Comparison of ENCODE assay signal across 8 cellular contexts in genomic region chr16:2537451-2538379, GRCh38. TPM values are rescaled to one million over a fixed set of nuclear protein-coding genes. Genes with fewer than 3 reads are reported as not detected.
DNase-seq lines count a peak whose midpoint lies in the region; ATAC-seq, FAIRE-seq and TF ChIP-seq lines count a peak whose summit lies in the region.

TSS of gene PDPK1 (plus strand) at chr16:2538021. CDS start at chr16:2538113, 92 bp downstream.

- H3K4me1 ChIP-seq in keratinocyte (ENCODE audit: control insufficient read depth, extremely low read depth, insufficient read depth, low read length) = peaks cover 20% of the 10 kb centered on the region

- dilution Hi-C loops in keratinocyte (cut with MboI; ENCODE audit: extremely low pct_ligation_motif_present, low sequenced_read_pairs) = no loop called here

- no peaks in the 10 kb centered on the region for H3K9me1 ChIP-seq in keratinocyte (ENCODE audit: control insufficient read depth, extremely low read depth, insufficient read depth, low read length)

- peak within 1 kb of the TSS; percentile 72 for H3K9ac ChIP-seq in keratinocyte (ENCODE audit: control insufficient read depth, extremely low read depth, insufficient read depth, low read length)

- peak within 1 kb of the TSS; percentile 70 for H3K27ac ChIP-seq in keratinocyte (ENCODE audit: control insufficient read depth, insufficient read depth, low read length)

- H3K27me3 ChIP-seq in keratinocyte (ENCODE audit: control insufficient read depth, extremely low read depth, insufficient read depth, low read length) = no peaks in the 10 kb centered on the region

- H4K20me1 ChIP-seq in keratinocyte (ENCODE audit: control insufficient read depth, extremely low read depth, insufficient read depth, low read length) = no peaks in the 10 kb centered on the region

- no peak for FAIRE-seq in keratinocyte (lab: Jason Lieb, UNC)

- ATAC-seq in GM19025 (IDR thresholded peaks at IDR 0.05; ENCODE audit: low read depth, unreplicated experiment) (peak; percentile 89), HG03280 (IDR thresholded peaks at IDR 0.05; ENCODE audit: unreplicated experiment) (peak; percentile 86)

- H3K36me3 ChIP-seq in keratinocyte (ENCODE audit: control insufficient read depth in 2 of 2, extremely low read depth in 1 of 2, insufficient read depth in 2 of 2, low read length in 2 of 2) = no peaks in the 10 kb centered on the region

- no peaks in the 10 kb centered on the region for H3K9me3 ChIP-seq in keratinocyte (ENCODE audit: control insufficient read depth, low read depth, low read length)

- H2AFZ ChIP-seq in keratinocyte (ENCODE audit: control insufficient read depth, low read length) = peak within 1 kb of the TSS; percentile 69

- no peak for TF ChIP-seq CTCF in keratinocyte (optimal IDR thresholded peaks at IDR 0.05 in 1 of 3, IDR thresholded peaks at IDR 0.05 in 1 of 3, conservative IDR thresholded peaks at IDR 0.05 in 1 of 3; ENCODE audit: extremely low read depth in 1 of 3, insufficient read depth in 2 of 3, low read length in 3 of 3)

- peak within 1 kb of the TSS; percentile 85 for H3K4me2 ChIP-seq in keratinocyte (ENCODE audit: control insufficient read depth, extremely low read depth, insufficient read depth, low read depth, low read length)

- peak within 1 kb of the TSS; percentile 56 to 73 (median 65) for H3K4me3 ChIP-seq in keratinocyte (ENCODE audit: control insufficient read depth in 2 of 3, extremely low read depth in 1 of 3, insufficient read depth in 2 of 3, low read depth in 1 of 3, low read length in 3 of 3)

- peaks cover 34% of the 10 kb centered on the region for H3K79me2 ChIP-seq in keratinocyte (ENCODE audit: control insufficient read depth, insufficient read depth, low read length)

- peak; percentile 96 for DNase-seq in AG08396 (ENCODE audit: low spot score)
- DNase-seq in NCI-H345 (lab: John Stamatoyannopoulos, UW) = peak; percentile 98
- peak; percentile 89 for DNase-seq in activated CD4-positive, CD25-positive, alpha-beta regulatory T cell treated with anti-CD3 and anti-CD28 coated beads, Interleukin-2, amount 50 U/mL, for 16 hours (ENCODE audit: low read depth, low spot score)
- DNase-seq in central memory CD4-positive, alpha-beta T cell = peak; percentile 95
- no peak for DNase-seq in keratinocyte (ENCODE audit: low read depth, low spot score)
- DNase-seq in stimulated activated CD4-positive, alpha-beta T cell treated with anti-CD3 and anti-CD28 coated beads, Interleukin-12 subunit alpha, Interleukin-12 subunit beta, amount 100 ng/mL, for 48 hours (ENCODE audit: low read depth in 2 of 3, low spot score in 1 of 3) = peak; percentile 83 to 93 (median 89)

RNA-seq across cellular contexts. Expression of gene PDPK1, which starts in this region (rescaled TPM):
- 23.4 to 27.2 TPM (median 23.6 TPM) in 3 replicates for polyA plus RNA-seq in keratinocyte
- polyA plus RNA-seq in keratinocyte (2011; ENCODE audit: low read depth) = 10.4 TPM
- polyA plus RNA-seq in keratinocyte (2011; cell fraction: cytosol; rRNA removed) = 16.0 and 32.3 TPM in 2 replicates
- polyA plus RNA-seq in keratinocyte (2011; cell fraction: nucleus; rRNA removed) = 42.7 and 47.8 TPM in 2 replicates
- 13.2 and 14.3 TPM in 2 replicates for polyA plus RNA-seq in keratinocyte (2012; ENCODE audit: low replicate concordance)
- polyA minus RNA-seq in keratinocyte = 21.9 to 44.1 TPM (median 37.6 TPM) in 3 replicates
- 18.0 TPM for polyA minus RNA-seq in keratinocyte (2011; cell fraction: cytosol; rRNA and poly(A)+ RNA removed)
- polyA minus RNA-seq in keratinocyte (2011; cell fraction: nucleus; rRNA and poly(A)+ RNA removed) = 25.7 and 39.8 TPM in 2 replicates
